In genomic region chr6:15880262-15880973, GRCh38 we compare ENCODE assay signal across 15 cellular contexts.
DNase-seq lines count a peak whose midpoint lies in the region; ATAC-seq lines count a peak whose summit lies in the region.
"Had no signal": no experiment of that assay in that cellular context is flagged by ENCODE, and none has a peak within 500 bp of the region (broad histone marks: within the 10 kb centered on the region; RNA-seq: fewer than 3 reads in every experiment).

No MANE protein-coding gene starts in this region.

- peak overlapping the region; percentile 62 for H3K27ac Mint-ChIP-seq in activated naive CD8-positive, alpha-beta T cell
- no peak overlapping the region for H3K27ac Mint-ChIP-seq in activated naive CD8-positive, alpha-beta T cell treated with anti-CD3 and anti-CD28 coated beads, Interleukin-2, amount 50 U/mL, for 24 hours
- H3K27ac Mint-ChIP-seq in effector memory CD8-positive, alpha-beta T cell = peak overlapping the region; percentile 30 to 90
- H3K27ac Mint-ChIP-seq in T-helper 17 cell = no peak overlapping the region

- no peak for DNase-seq in activated naive CD8-positive, alpha-beta T cell treated with anti-CD3 and anti-CD28 coated beads, Interleukin-2, amount 50 U/mL, for 24 hours
- no peak for DNase-seq in effector memory CD8-positive, alpha-beta T cell
- DNase-seq in T-helper 17 cell (no peak), NCI-H1417 treated with DMSO at 0.1 percent for 48 hours (lab: John Stamatoyannopoulos, UW) (no peak), COLO668 (lab: John Stamatoyannopoulos, UW; ENCODE audit: unreplicated experiment) (no peak)
- DNase-seq: DMS79; effector memory CD4-positive, alpha-beta T cell had no signal

- no peaks in the 10 kb centered on the region for H3K27me3 ChIP-seq in subcutaneous abdominal adipose tissue (ENCODE audit: control insufficient read depth in 5 of 5, insufficient read depth in 4 of 5, low read length in 5 of 5)
- H3K27me3 ChIP-seq: breast epithelium, MG63, ovary, upper lobe of left lung had no signal

- H3K27me3 Mint-ChIP-seq in activated naive CD8-positive, alpha-beta T cell = no peaks in the 10 kb centered on the region
- H3K27me3 Mint-ChIP-seq in activated naive CD8-positive, alpha-beta T cell treated with anti-CD3 and anti-CD28 coated beads, Interleukin-2, amount 50 U/mL, for 24 hours = no peaks in the 10 kb centered on the region
- no peaks in the 10 kb centered on the region for H3K27me3 Mint-ChIP-seq in effector memory CD8-positive, alpha-beta T cell
- peaks cover 7% of the 10 kb centered on the region for H3K27me3 Mint-ChIP-seq in T-helper 17 cell

- H3K4me3 ChIP-seq in subcutaneous abdominal adipose tissue (ENCODE audit: low read depth in 1 of 5, low read length in 5 of 5) = no peak overlapping the region
- H3K4me3 ChIP-seq: breast epithelium, MG63, ovary, upper lobe of left lung had no signal

- no peak overlapping the region for H3K9ac ChIP-seq in subcutaneous abdominal adipose tissue (ENCODE audit: low read length in 5 of 5)

- H3K36me3 Mint-ChIP-seq in activated naive CD8-positive, alpha-beta T cell = no peaks in the 10 kb centered on the region
- no peaks in the 10 kb centered on the region for H3K36me3 Mint-ChIP-seq in activated naive CD8-positive, alpha-beta T cell treated with anti-CD3 and anti-CD28 coated beads, Interleukin-2, amount 50 U/mL, for 24 hours (ENCODE audit: low read depth)
- H3K36me3 Mint-ChIP-seq in effector memory CD8-positive, alpha-beta T cell (ENCODE audit: insufficient read depth) = no peaks in the 10 kb centered on the region
- no peaks in the 10 kb centered on the region for H3K36me3 Mint-ChIP-seq in T-helper 17 cell (ENCODE audit: low read depth)

- peak overlapping the region; percentile 60 for H3K27ac ChIP-seq in subcutaneous abdominal adipose tissue (ENCODE audit: low read depth, low read length)
- H3K27ac ChIP-seq: ovary, upper lobe of left lung had no signal

- H3K9me3 ChIP-seq in subcutaneous abdominal adipose tissue (ENCODE audit: control insufficient read depth in 5 of 5, low read length in 5 of 5) (no peaks in the 10 kb centered on the region), T-helper 17 cell (ENCODE audit: control insufficient read depth, low read length, poor library complexity, severe bottlenecking) (no peaks in the 10 kb centered on the region)
- H3K9me3 ChIP-seq: breast epithelium, MG63, ovary, upper lobe of left lung had no signal

- ATAC-seq in activated naive CD8-positive, alpha-beta T cell treated with anti-CD3 and anti-CD28 coated beads, Interleukin-2, amount 50 U/mL, for 24 hours = no peak
- peak; percentile 10 for ATAC-seq in HG03025 (IDR thresholded peaks at IDR 0.05; ENCODE audit: low FRiP score, unreplicated experiment)
- peak; percentile 29 for ATAC-seq in effector memory CD8-positive, alpha-beta T cell (replicated peaks)
- no peak for ATAC-seq in T-helper 17 cell

- H3K4me1 ChIP-seq in subcutaneous abdominal adipose tissue (ENCODE audit: control insufficient read depth in 5 of 5, insufficient read depth in 5 of 5, low read length in 5 of 5) = peaks cover 0 to 36% (median 19%) of the 10 kb centered on the region in 5 donors
- H3K4me1 ChIP-seq: breast epithelium had no signal

- H3K36me3 ChIP-seq in subcutaneous abdominal adipose tissue (ENCODE audit: control insufficient read depth in 5 of 5, insufficient read depth in 5 of 5, low read length in 5 of 5) = no peaks in the 10 kb centered on the region
- H3K36me3 ChIP-seq: breast epithelium, MG63, ovary, upper lobe of left lung had no signal

- H3K4me1 Mint-ChIP-seq in activated naive CD8-positive, alpha-beta T cell (ENCODE audit: low read depth) = peaks cover 19% of the 10 kb centered on the region
- H3K4me1 Mint-ChIP-seq in activated naive CD8-positive, alpha-beta T cell treated with anti-CD3 and anti-CD28 coated beads, Interleukin-2, amount 50 U/mL, for 24 hours = peaks cover 31% of the 10 kb centered on the region
- peaks cover 16 to 24% of the 10 kb centered on the region in 2 donors for H3K4me1 Mint-ChIP-seq in effector memory CD8-positive, alpha-beta T cell (ENCODE audit: low read depth in 2 of 2)
- H3K4me1 Mint-ChIP-seq in T-helper 17 cell = peaks cover 14% of the 10 kb centered on the region

- no peaks in the 10 kb centered on the region for H3K9me3 Mint-ChIP-seq in activated naive CD8-positive, alpha-beta T cell (ENCODE audit: low read depth)
- H3K9me3 Mint-ChIP-seq in activated naive CD8-positive, alpha-beta T cell treated with anti-CD3 and anti-CD28 coated beads, Interleukin-2, amount 50 U/mL, for 24 hours = no peaks in the 10 kb centered on the region
- H3K9me3 Mint-ChIP-seq in effector memory CD8-positive, alpha-beta T cell = no peaks in the 10 kb centered on the region
- H3K9me3 Mint-ChIP-seq: activated naive CD4-positive, alpha-beta T cell treated with anti-CD3 and anti-CD28 coated beads for 36 hours had no signal

- H3K4me3 Mint-ChIP-seq in activated naive CD8-positive, alpha-beta T cell = no peak overlapping the region
- no peak overlapping the region for H3K4me3 Mint-ChIP-seq in activated naive CD8-positive, alpha-beta T cell treated with anti-CD3 and anti-CD28 coated beads, Interleukin-2, amount 50 U/mL, for 24 hours
- peak overlapping the region; percentile 39 to 56 for H3K4me3 Mint-ChIP-seq in effector memory CD8-positive, alpha-beta T cell
- no peak overlapping the region for H3K4me3 Mint-ChIP-seq in T-helper 17 cell

Comparison
In these comparisons a context has a peak if more than half of its experiments do, and no peak if none do; other contexts are left out.
1. H3K27ac Mint-ChIP-seq: peak in activated naive CD8-positive, alpha-beta T cell (single experiment) and effector memory CD8-positive, alpha-beta T cell (2 of 2); none in activated naive CD8-positive, alpha-beta T cell treated with anti-CD3 and anti-CD28 coated beads, Interleukin-2, amount 50 U/mL, for 24 hours (single experiment) and T-helper 17 cell (single experiment).
2. H3K4me3 Mint-ChIP-seq: peak in effector memory CD8-positive, alpha-beta T cell (2 of 2); none in activated naive CD8-positive, alpha-beta T cell (single experiment), activated naive CD8-positive, alpha-beta T cell treated with anti-CD3 and anti-CD28 coated beads, Interleukin-2, amount 50 U/mL, for 24 hours (single experiment) and T-helper 17 cell (single experiment).
3. ATAC-seq: peak in HG03025 (single experiment) and effector memory CD8-positive, alpha-beta T cell (single experiment); none in activated naive CD8-positive, alpha-beta T cell treated with anti-CD3 and anti-CD28 coated beads, Interleukin-2, amount 50 U/mL, for 24 hours (single experiment) and T-helper 17 cell (single experiment).